Comparison of ENCODE assay signal across 26 cellular contexts in genomic region chr20:49343246-49343645, GRCh38.
DNase-seq lines count a peak whose midpoint lies in the region; ATAC-seq and TF ChIP-seq lines count a peak whose summit lies in the region.
"Had no signal": no experiment of that assay in that cellular context is flagged by ENCODE, and none has a peak within 500 bp of the region (broad histone marks: within the 10 kb centered on the region; RNA-seq: fewer than 3 reads in every experiment).

No MANE protein-coding gene starts in this region.

- H3K4me2 ChIP-seq in mesenchymal stem cell (ENCODE audit: low read length, poor library complexity, severe bottlenecking) (no peak overlapping the region), OCI-LY7 (ENCODE audit: low read length) (no peak overlapping the region)

- H3K23ac ChIP-seq in mesenchymal stem cell (ENCODE audit: low read length in 2 of 2), result no peak overlapping the region

- H3K4me3 Mint-ChIP-seq in central memory CD8-positive, alpha-beta T cell, result no peak overlapping the region
- no peak overlapping the region for H3K4me3 Mint-ChIP-seq in mesothelial cell of epicardium
- H3K4me3 Mint-ChIP-seq: activated naive CD8-positive, alpha-beta T cell; activated T-cell treated with anti-CD3 and anti-CD28 coated beads, Interleukin-2, amount 50 U/mL, for 72 hours; B cell; stimulated activated naive CD8-positive, alpha-beta T cell treated with anti-CD3 and anti-CD28 coated beads, Interleukin-15, Interleukin-2, amounts not matched to agents 100 ng/mL and 50 ng/mL, for 24 hours; type B pancreatic cell; WTC11 had no signal

- no peak overlapping the region for H2BK120ac ChIP-seq in mesenchymal stem cell (ENCODE audit: low read depth, low read length)

- H3K9ac ChIP-seq in skeletal muscle tissue (ENCODE audit: low read depth in 1 of 3, low read length in 3 of 3), result peak overlapping the region in 2 of 3 donors; percentile 36 to 74
- no peak overlapping the region for H3K9ac ChIP-seq in mesenchymal stem cell (ENCODE audit: low read length)

- peak overlapping the region; percentile 65 for H3K27ac ChIP-seq in skeletal muscle tissue (ENCODE audit: low read depth, low read length)
- no peak overlapping the region for H3K27ac ChIP-seq in mesenchymal stem cell (ENCODE audit: low read length, poor library complexity, severe bottlenecking)
- H3K27ac ChIP-seq in OCI-LY7 (ENCODE audit: low read depth, low read length, poor library complexity, severe bottlenecking), result no peak overlapping the region

- H3K9me3 ChIP-seq in skeletal muscle tissue (ENCODE audit: control insufficient read depth in 3 of 3, low read length in 3 of 3) (no peaks in the 10 kb centered on the region), mesenchymal stem cell (ENCODE audit: control insufficient read depth, low read length) (no peaks in the 10 kb centered on the region), OCI-LY7 (ENCODE audit: low read length) (no peaks in the 10 kb centered on the region)
- H3K9me3 ChIP-seq: Caco-2, mucosa of descending colon had no signal

- H3K4me3 ChIP-seq in skeletal muscle tissue (ENCODE audit: low read length in 3 of 3), result peak overlapping the region in 2 of 3 donors; percentile 2 to 29
- H3K4me3 ChIP-seq in mesenchymal stem cell (ENCODE audit: insufficient read depth in 1 of 2, low read depth in 1 of 2, low read length in 2 of 2), result no peak overlapping the region
- H3K4me3 ChIP-seq in OCI-LY7 (ENCODE audit: low read depth, low read length, poor library complexity, severe bottlenecking), result no peak overlapping the region
- H3K4me3 ChIP-seq: mucosa of descending colon had no signal

- peaks cover 30 to 69% (median 41%) of the 10 kb centered on the region in 3 donors for H3K4me1 ChIP-seq in skeletal muscle tissue (ENCODE audit: control insufficient read depth in 3 of 3, insufficient read depth in 3 of 3, low read length in 3 of 3)
- peaks cover 19% of the 10 kb centered on the region for H3K4me1 ChIP-seq in mesenchymal stem cell (ENCODE audit: control insufficient read depth, insufficient read depth, low read depth, low read length)
- H3K4me1 ChIP-seq in OCI-LY7 (ENCODE audit: insufficient read depth, low read length, poor library complexity, severe bottlenecking), result no peaks in the 10 kb centered on the region

- H3K36me3 ChIP-seq in skeletal muscle tissue (ENCODE audit: control insufficient read depth in 3 of 3, insufficient read depth in 3 of 3, low read length in 3 of 3) (no peaks in the 10 kb centered on the region), mesenchymal stem cell (ENCODE audit: control insufficient read depth in 1 of 2, insufficient read depth in 2 of 2, low read depth in 1 of 2, low read length in 2 of 2) (no peaks in the 10 kb centered on the region), OCI-LY7 (ENCODE audit: insufficient read depth, low read length) (no peaks in the 10 kb centered on the region)

- H3K36me3 Mint-ChIP-seq in central memory CD8-positive, alpha-beta T cell (ENCODE audit: insufficient read depth), result peaks cover 2% of the 10 kb centered on the region
- no peaks in the 10 kb centered on the region for H3K36me3 Mint-ChIP-seq in mesothelial cell of epicardium
- H3K36me3 Mint-ChIP-seq: activated naive CD8-positive, alpha-beta T cell; type B pancreatic cell; WTC11 had no signal

- H3K27ac Mint-ChIP-seq in central memory CD8-positive, alpha-beta T cell (ENCODE audit: low read depth), result peak overlapping the region; percentile 52
- H3K27ac Mint-ChIP-seq in mesothelial cell of epicardium, result peak overlapping the region; percentile 3
- H3K27ac Mint-ChIP-seq: activated naive CD8-positive, alpha-beta T cell; activated T-cell treated with anti-CD3 and anti-CD28 coated beads, Interleukin-2, amount 50 U/mL, for 72 hours; B cell; stimulated activated naive CD8-positive, alpha-beta T cell treated with anti-CD3 and anti-CD28 coated beads, Interleukin-15, Interleukin-2, amounts not matched to agents 100 ng/mL and 50 ng/mL, for 24 hours; type B pancreatic cell; WTC11 had no signal

- H3K27me3 ChIP-seq in skeletal muscle tissue (ENCODE audit: control insufficient read depth in 3 of 3, insufficient read depth in 3 of 3, low read length in 3 of 3), result no peaks in the 10 kb centered on the region
- peaks cover 0 to 27% of the 10 kb centered on the region in 2 experiments for H3K27me3 ChIP-seq in mesenchymal stem cell (ENCODE audit: control insufficient read depth in 1 of 2, insufficient read depth in 1 of 2, low read length in 2 of 2)

- H3K4me1 Mint-ChIP-seq in central memory CD8-positive, alpha-beta T cell, result no peaks in the 10 kb centered on the region
- H3K4me1 Mint-ChIP-seq in mesothelial cell of epicardium, result peaks cover 15% of the 10 kb centered on the region
- H3K4me1 Mint-ChIP-seq: B cell had no signal

- no peak for ATAC-seq in central memory CD8-positive, alpha-beta T cell (replicated peaks; ENCODE audit: extremely low read depth, poor library complexity, severe bottlenecking)
- ATAC-seq in GM18907 (IDR thresholded peaks at IDR 0.05; ENCODE audit: unreplicated experiment), result no peak
- ATAC-seq: activated T-cell treated with anti-CD3 and anti-CD28 coated beads, Interleukin-2, amount 50 U/mL, for 72 hours; left colon; mucosa of descending colon; right cardiac atrium; WTC11 had no signal

- no peaks in the 10 kb centered on the region for H3K79me2 ChIP-seq in OCI-LY7 (ENCODE audit: insufficient read depth, low read depth, low read length)

- no peak for TF ChIP-seq CTCF in mesothelial cell of epicardium (IDR thresholded peaks at IDR 0.05; ENCODE audit: unreplicated experiment)
- no peak for TF ChIP-seq CTCF in OCI-LY7 (conservative IDR thresholded peaks at IDR 0.05; ENCODE audit: low read length)

- BruUV-seq in OCI-LY7 (replicated peaks; lab: Mats Ljungman, UMichigan), result no TSS peak

- H4K8ac ChIP-seq in mesenchymal stem cell (ENCODE audit: low read length), result no peak overlapping the region

- H2AFZ ChIP-seq in mesenchymal stem cell (ENCODE audit: low read depth, low read length), result no peak overlapping the region
- no peak overlapping the region for H2AFZ ChIP-seq in OCI-LY7 (ENCODE audit: low read length)

- no peaks in the 10 kb centered on the region for H3K9me3 Mint-ChIP-seq in central memory CD8-positive, alpha-beta T cell
- no peaks in the 10 kb centered on the region for H3K9me3 Mint-ChIP-seq in mesothelial cell of epicardium
- H3K9me3 Mint-ChIP-seq: activated T-cell treated with anti-CD3 and anti-CD28 coated beads, Interleukin-2, amount 50 U/mL, for 72 hours; stimulated activated naive CD8-positive, alpha-beta T cell treated with anti-CD3 and anti-CD28 coated beads, Interleukin-15, Interleukin-2, amounts not matched to agents 100 ng/mL and 50 ng/mL, for 24 hours; type B pancreatic cell; WTC11 had no signal

- peak; percentile 23 for DNase-seq in M059J (ENCODE audit: low read depth)
- DNase-seq in central memory CD8-positive, alpha-beta T cell (ENCODE audit: low spot score in 2 of 2), result no peak
- DNase-seq in mesothelial cell of epicardium (ENCODE audit: low spot score in 2 of 2, unreplicated experiment in 2 of 2), result no peak
- no peak for DNase-seq in activated CD4-positive, CD25-positive, alpha-beta regulatory T cell (lab: John Stamatoyannopoulos, UW)
- no peak for DNase-seq in mesenchymal stem cell
- DNase-seq in OCI-LY7 (ENCODE audit: low spot score), result no peak
- DNase-seq: activated T-cell treated with anti-CD3 and anti-CD28 coated beads, Interleukin-2, amount 50 U/mL, for 72 hours; Caco-2; cortex of kidney; GOT3; Kasumi-1; left colon; mucosa of descending colon; NCI-H526; occipital lobe; right cardiac atrium; SIG-M5; stimulated activated CD4-positive, alpha-beta T cell treated with anti-CD3 and anti-CD28 coated beads, Interleukin-1b, Interleukin-23, amount 100 ng/mL, for 48 hours; T-helper 2 cell had no signal

- no peak overlapping the region for H2AK5ac ChIP-seq in mesenchymal stem cell (ENCODE audit: low read length, severe bottlenecking)

- WGBS in mesenchymal stem cell, result 75% methylated on average over 5 of the region's 9 CpGs

- intact Hi-C loops in OCI-LY7 (cut with micrococcal nuclease; ENCODE audit: unreplicated experiment), result no loop called here

- POLR2A ChIA-PET in OCI-LY7 (lab: Charles Lee), result interaction anchor here (0.6 kb wide), 1 partner anchor 505 kb away, joined by 4 read pairs; no protein-coding TSS in a partner anchor

- H4K91ac ChIP-seq in mesenchymal stem cell (ENCODE audit: low read length), result no peak overlapping the region

- H3K14ac ChIP-seq in mesenchymal stem cell (ENCODE audit: low read length in 2 of 2), result no peak overlapping the region

- no peak overlapping the region for H3K18ac ChIP-seq in mesenchymal stem cell (ENCODE audit: low read depth in 1 of 2, low read length in 2 of 2)

- no peaks in the 10 kb centered on the region for H3K79me1 ChIP-seq in mesenchymal stem cell (replicated peaks; ENCODE audit: low read length, poor library complexity, severe bottlenecking)

- H2BK5ac ChIP-seq in mesenchymal stem cell (ENCODE audit: low read depth, low read length, poor library complexity, severe bottlenecking), result no peak overlapping the region

- no peaks in the 10 kb centered on the region for H4K20me1 ChIP-seq in OCI-LY7 (ENCODE audit: insufficient read depth, low read length)

- peaks cover 28% of the 10 kb centered on the region for H3K27me3 Mint-ChIP-seq in central memory CD8-positive, alpha-beta T cell
- peaks cover 17% of the 10 kb centered on the region for H3K27me3 Mint-ChIP-seq in mesothelial cell of epicardium (ENCODE audit: low read depth)
- H3K27me3 Mint-ChIP-seq: activated naive CD8-positive, alpha-beta T cell; stimulated activated naive CD8-positive, alpha-beta T cell treated with anti-CD3 and anti-CD28 coated beads, Interleukin-15, Interleukin-2, amounts not matched to agents 100 ng/mL and 50 ng/mL, for 24 hours had no signal

- no peak overlapping the region for H3K4ac ChIP-seq in mesenchymal stem cell (ENCODE audit: low read depth in 1 of 2, low read length in 2 of 2)

- no peak overlapping the region for H2BK12ac ChIP-seq in mesenchymal stem cell (ENCODE audit: low read length in 2 of 2)

- CTCF ChIA-PET in OCI-LY7 (lab: Charles Lee; ENCODE audit: unreplicated experiment), result interaction anchor here (0.8 kb wide), 1 partner anchor 10 kb away, joined by 3 read pairs; no protein-coding TSS in a partner anchor

- no peak overlapping the region for H2BK15ac ChIP-seq in mesenchymal stem cell (ENCODE audit: low read depth, poor library complexity, severe bottlenecking)

- H3K9me2 ChIP-seq in OCI-LY7 (ENCODE audit: insufficient read depth, low read length), result no peaks in the 10 kb centered on the region

Comparison
In these comparisons a context has a peak if more than half of its experiments do, and no peak if none do; other contexts are left out.
1. H3K4me3 ChIP-seq: peak in skeletal muscle tissue (2 of 3); none in mesenchymal stem cell (0 of 2) and OCI-LY7 (single experiment).